In the genomic region with DNA sequence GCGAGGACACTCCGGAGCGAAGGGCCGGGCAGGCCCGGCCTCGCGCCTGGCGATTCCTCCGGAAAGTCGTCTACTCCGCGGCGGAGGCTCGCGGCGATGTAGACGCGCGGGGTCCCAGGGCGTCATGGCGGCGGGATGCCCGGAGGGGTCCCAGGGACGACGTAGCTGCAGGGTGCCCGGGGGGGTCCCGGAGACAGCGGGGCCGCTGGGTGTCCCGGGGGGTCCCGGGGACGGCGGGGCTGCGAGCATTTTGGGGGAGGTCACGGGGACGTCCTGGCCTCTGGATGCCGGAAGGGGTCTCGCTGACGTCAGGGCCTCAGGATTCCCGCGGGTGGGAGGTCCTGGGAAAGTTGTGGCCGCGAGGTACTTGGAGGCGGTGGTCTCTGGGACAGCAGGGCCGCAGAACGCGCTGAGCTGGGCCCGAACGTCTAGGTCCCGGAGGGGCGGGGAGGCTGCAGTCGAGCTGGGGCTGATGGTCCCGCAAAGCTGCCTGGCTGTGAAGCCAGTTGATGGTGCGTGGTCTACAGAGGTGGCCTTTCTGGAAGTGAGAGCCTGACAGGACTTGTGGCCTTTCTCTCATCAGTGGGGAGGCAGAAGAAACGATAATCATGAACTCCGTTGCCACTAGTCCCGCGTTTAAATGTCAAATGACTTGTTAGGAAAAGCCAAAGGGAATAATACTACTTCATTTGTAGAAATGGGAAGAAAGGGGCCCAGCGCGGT, we compare ENCODE assay signal across 8 cellular contexts. TPM values are rescaled to one million over a fixed set of nuclear protein-coding genes. Genes with fewer than 3 reads are reported as not detected.
DNase-seq lines count a peak whose midpoint lies in the region; ATAC-seq and TF ChIP-seq lines count a peak whose summit lies in the region.

No MANE protein-coding gene starts in this region.

- H3K27ac Mint-ChIP-seq in T-helper 2 cell treated with Interferon-gamma antibody and Interleukin-4, amounts not matched to agents 5 μg/mL and 100 μg/mL, for 36 hours: peak overlapping the region; percentile 95

- intact Hi-C loops in left lung (cut with DNase I): no loop called here

- no peaks in the 10 kb centered on the region for H3K27me3 Mint-ChIP-seq in T-helper 2 cell treated with Interferon-gamma antibody and Interleukin-4, amounts not matched to agents 5 μg/mL and 100 μg/mL, for 36 hours (ENCODE audit: low read depth)

- peaks cover 23% of the 10 kb centered on the region for H3K4me1 Mint-ChIP-seq in T-helper 2 cell treated with Interferon-gamma antibody and Interleukin-4, amounts not matched to agents 5 μg/mL and 100 μg/mL, for 36 hours (ENCODE audit: low read depth)

- H3K4me3 Mint-ChIP-seq in T-helper 2 cell treated with Interferon-gamma antibody and Interleukin-4, amounts not matched to agents 5 μg/mL and 100 μg/mL, for 36 hours: peak overlapping the region; percentile 92

- H3K36me3 Mint-ChIP-seq in T-helper 2 cell treated with Interferon-gamma antibody and Interleukin-4, amounts not matched to agents 5 μg/mL and 100 μg/mL, for 36 hours (ENCODE audit: low read depth): peaks cover 33% of the 10 kb centered on the region

- DNase-seq in GM13976 (ENCODE audit: low spot score): peak; percentile 59
- DNase-seq in T-helper 2 cell treated with Interferon-gamma antibody and Interleukin-4, amounts not matched to agents 5 μg/mL and 100 μg/mL, for 36 hours (ENCODE audit: low spot score): peak; percentile 26
- DNase-seq in choroid plexus epithelial cell (ENCODE audit: low read depth): peak; percentile 29
- DNase-seq in left lung: peak; percentile 46 to 87
- peak; percentile 4 to 17 for DNase-seq in stimulated activated CD4-positive, alpha-beta T cell treated with anti-CD3 and anti-CD28 coated beads, Interleukin-4, amount 100 ng/mL, for 4 hours
- no peak for DNase-seq in DMS153 (lab: John Stamatoyannopoulos, UW)

- H3K27me3 ChIP-seq in left lung: no peaks in the 10 kb centered on the region

- ATAC-seq in HG03159 (IDR thresholded peaks at IDR 0.05; ENCODE audit: unreplicated experiment) (peak; percentile 13), left lung (peak; percentile 20), GM18867 (IDR thresholded peaks at IDR 0.05; ENCODE audit: unreplicated experiment) (no peak)

- H3K4me1 ChIP-seq in left lung: peaks cover 0 to 17% of the 10 kb centered on the region in 2 donors

- peak overlapping the region; percentile 99 for H3K4me3 ChIP-seq in choroid plexus epithelial cell (ENCODE audit: low read depth, low read length)
- peak overlapping the region; percentile 97 to 100 for H3K4me3 ChIP-seq in left lung

- H3K9me3 Mint-ChIP-seq in T-helper 2 cell treated with Interferon-gamma antibody and Interleukin-4, amounts not matched to agents 5 μg/mL and 100 μg/mL, for 36 hours: no peaks in the 10 kb centered on the region

- H3K36me3 ChIP-seq in left lung: peaks cover 0 to 31% of the 10 kb centered on the region in 2 donors

- no peak for TF ChIP-seq CTCF in GM13976 (IDR thresholded peaks at IDR 0.05; ENCODE audit: borderline replicate concordance, control extremely low read depth, extremely low read depth, insufficient read depth, missing control alignments)
- TF ChIP-seq CTCF in choroid plexus epithelial cell (conservative IDR thresholded peaks at IDR 0.05; ENCODE audit: low read depth, low read length): no peak
- TF ChIP-seq CTCF in left lung (IDR thresholded peaks at IDR 0.05): no peak

- no peaks in the 10 kb centered on the region for H3K9me3 ChIP-seq in left lung

- in situ Hi-C loops in GM13976 (cut with MboI; ENCODE audit: low sequenced_read_pairs, unreplicated experiment): no loop called here

- H3K27ac ChIP-seq in left lung: peak overlapping the region; percentile 87 to 93

RNA-seq across cellular contexts. Expression of a gene that starts 0.6 kb away (rescaled TPM):
- total RNA-seq in left lung: 10 to 100 TPM in 1 of 2 donors, 1 to 10 TPM in 1; 6.6 to 13.6 TPM

RNA-seq across cellular contexts. Expression of a gene that starts 0.6 kb away (rescaled TPM):
- total RNA-seq in left lung: 10 to 100 TPM in 1 of 2 donors, 1 to 10 TPM in 1; 8.5 to 11.5 TPM

RNA-seq across cellular contexts. Expression of a gene that starts 0.9 kb away (rescaled TPM):
- under 1 TPM; 0.38 to 0.71 TPM for total RNA-seq in left lung

RNA-seq across cellular contexts. Expression of a gene that starts 39.9 kb away (rescaled TPM):
- total RNA-seq in left lung: 10 to 100 TPM; 10.1 to 10.9 TPM
